Comparison of ENCODE assay signal across 1 cellular context in the genomic region with DNA sequence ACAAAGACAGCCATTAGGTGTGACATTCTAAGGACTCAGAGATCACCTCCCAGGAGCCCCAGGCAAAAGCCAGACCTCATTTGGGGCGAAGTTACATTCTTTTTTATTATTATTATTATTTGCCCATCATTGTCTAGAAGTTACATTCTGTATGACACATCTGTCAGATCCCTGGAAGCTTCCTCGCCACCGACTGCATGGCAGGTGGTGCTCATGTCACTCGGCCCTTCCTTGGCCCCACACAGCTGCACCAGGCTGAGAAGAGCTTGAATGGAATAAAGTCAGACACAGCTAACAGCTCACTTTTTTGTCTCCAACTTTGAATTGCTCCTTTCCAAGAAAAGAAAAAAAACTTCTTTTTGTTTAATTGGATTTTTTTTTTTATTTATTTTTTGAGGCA.
TF ChIP-seq lines count a peak whose summit lies in the region.

No MANE protein-coding gene starts in this region.

TF ChIP-seq in WTC11, 78 proteins besides CTCF, POLR2A, EP300 and RAD21 (continued from another document):
- TF ChIP-seq ZMAT4 (CRISPR knock-in tag; IDR thresholded peaks at IDR 0.05): no peak
- TF ChIP-seq ZBTB43 (CRISPR knock-in tag; IDR thresholded peaks at IDR 0.05): no peak
- no peak for TF ChIP-seq OVOL2 (CRISPR knock-in tag; IDR thresholded peaks at IDR 0.05; ENCODE audit: borderline replicate concordance)
- TF ChIP-seq, protein P1, sequence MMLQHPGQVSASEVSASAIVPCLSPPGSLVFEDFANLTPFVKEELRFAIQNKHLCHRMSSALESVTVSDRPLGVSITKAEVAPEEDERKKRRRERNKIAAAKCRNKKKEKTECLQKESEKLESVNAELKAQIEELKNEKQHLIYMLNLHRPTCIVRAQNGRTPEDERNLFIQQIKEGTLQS (CRISPR knock-in tag; conservative IDR thresholded peaks at IDR 0.05): no peak
- TF ChIP-seq NR3C1 (CRISPR knock-in tag; conservative IDR thresholded peaks at IDR 0.05; ENCODE audit: low read depth): no peak
- no peak for TF ChIP-seq SOX15 (CRISPR knock-in tag; IDR thresholded peaks at IDR 0.05)
- TF ChIP-seq MXD4 (CRISPR knock-in tag; IDR thresholded peaks at IDR 0.05; ENCODE audit: borderline replicate concordance): no peak
- TF ChIP-seq ZBTB21 (CRISPR knock-in tag; IDR thresholded peaks at IDR 0.05; ENCODE audit: borderline replicate concordance): no peak
- TF ChIP-seq, protein P2, sequence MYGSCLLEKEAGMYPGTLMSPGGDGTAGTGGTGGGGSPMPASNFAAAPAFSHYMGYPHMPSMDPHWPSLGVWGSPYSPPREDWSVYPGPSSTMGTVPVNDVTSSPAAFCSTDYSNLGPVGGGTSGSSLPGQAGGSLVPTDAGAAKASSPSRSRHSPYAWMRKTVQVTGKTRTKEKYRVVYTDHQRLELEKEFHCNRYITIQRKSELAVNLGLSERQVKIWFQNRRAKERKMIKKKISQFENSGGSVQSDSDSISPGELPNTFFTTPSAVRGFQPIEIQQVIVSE (CRISPR knock-in tag; IDR thresholded peaks at IDR 0.05; ENCODE audit: borderline replicate concordance): no peak
- TF ChIP-seq ZNF232 (CRISPR knock-in tag; IDR thresholded peaks at IDR 0.05): no peak
